Comparison of ENCODE assay signal across 9 cellular contexts in genomic region chr1:165375623-165376022, GRCh38. TPM values are rescaled to one million over a fixed set of nuclear protein-coding genes. Genes with fewer than 3 reads are reported as not detected.
DNase-seq lines count a peak whose midpoint lies in the region; ATAC-seq and TF ChIP-seq lines count a peak whose summit lies in the region.
"Had no signal": no experiment of that assay in that cellular context is flagged by ENCODE, and none has a peak within 500 bp of the region (broad histone marks: within the 10 kb centered on the region; RNA-seq: fewer than 3 reads in every experiment).

No MANE protein-coding gene starts in this region.

- H3K4me2 ChIP-seq in fibroblast of lung (ENCODE audit: extremely low read depth, insufficient read depth, low read length) = peak overlapping the region; percentile 55

- no peaks in the 10 kb centered on the region for H3K36me3 Mint-ChIP-seq in CD8-positive, alpha-beta T cell
- no peaks in the 10 kb centered on the region for H3K36me3 Mint-ChIP-seq in progenitor cell of endocrine pancreas (ENCODE audit: insufficient read depth)
- no peaks in the 10 kb centered on the region for H3K36me3 Mint-ChIP-seq in activated T-cell treated with anti-CD3 and anti-CD28 coated beads, Interleukin-2, amount 50 U/mL, for 72 hours (ENCODE audit: insufficient read depth in 2 of 2)
- H3K36me3 Mint-ChIP-seq: memory B cell had no signal

- CTCF ChIA-PET in CD8-positive, alpha-beta T cell (lab: Charles Lee) = interaction anchor here (1.5 to 2.3 kb wide), 2 partner anchors 8 to 226 kb away, joined by 3 to 22 read pairs; no protein-coding TSS in a partner anchor

- no peak overlapping the region for H3K27ac ChIP-seq in CD8-positive, alpha-beta T cell (ENCODE audit: low read depth, low read length)
- H3K27ac ChIP-seq in Peyer's patch = peak overlapping the region; percentile 52 to 80 (median 63)
- H3K27ac ChIP-seq in fibroblast of lung (ENCODE audit: insufficient read depth, low read length) = no peak overlapping the region

- no peak overlapping the region for H3K27ac Mint-ChIP-seq in CD8-positive, alpha-beta T cell
- H3K27ac Mint-ChIP-seq in progenitor cell of endocrine pancreas = no peak overlapping the region
- no peak overlapping the region for H3K27ac Mint-ChIP-seq in activated T-cell treated with anti-CD3 and anti-CD28 coated beads, Interleukin-2, amount 50 U/mL, for 72 hours
- H3K27ac Mint-ChIP-seq: memory B cell had no signal

- H3K4me3 ChIP-seq in CD8-positive, alpha-beta T cell (ENCODE audit: low read depth, low read length) = peak overlapping the region; percentile 45
- H3K4me3 ChIP-seq in Peyer's patch (peak overlapping the region; percentile 7 to 51 (median 30)), fibroblast of lung (replicated peaks in 1 of 4; ENCODE audit: control extremely low read depth in 1 of 4, insufficient read depth in 1 of 4, low read depth in 3 of 4, low read length in 4 of 4) (peak overlapping the region in 2 of 4 experiments; percentile 33 to 37)

- H3K9ac ChIP-seq in fibroblast of lung (ENCODE audit: insufficient read depth, low read length) = peak overlapping the region; percentile 32

- no peaks in the 10 kb centered on the region for H3K9me3 ChIP-seq in CD8-positive, alpha-beta T cell (ENCODE audit: low read length)
- no peaks in the 10 kb centered on the region for H3K9me3 ChIP-seq in Peyer's patch
- H3K9me3 ChIP-seq in fibroblast of lung (ENCODE audit: control insufficient read depth, insufficient read depth, low read depth, low read length) = no peaks in the 10 kb centered on the region

- intact Hi-C loops in CD8-positive, alpha-beta T cell (cut with DNase I, micrococcal nuclease) = no loop called here

- TF ChIP-seq POLR2A in Peyer's patch (IDR thresholded peaks at IDR 0.05) = no peak

- POLR2A ChIA-PET in CD8-positive, alpha-beta T cell (lab: Charles Lee) = no interaction called here

- no peaks in the 10 kb centered on the region for H4K20me1 ChIP-seq in fibroblast of lung (ENCODE audit: control insufficient read depth, extremely low read depth, insufficient read depth, low read length)

- H3K79me2 ChIP-seq in fibroblast of lung (ENCODE audit: control insufficient read depth, insufficient read depth, low read length) = no peaks in the 10 kb centered on the region

- H2AFZ ChIP-seq in fibroblast of lung (ENCODE audit: low read length) = no peak overlapping the region

- no peak for ATAC-seq in CD8-positive, alpha-beta T cell
- ATAC-seq in activated T-cell treated with anti-CD3 and anti-CD28 coated beads, Interleukin-2, amount 50 U/mL, for 72 hours (replicated peaks in 1 of 2) = no peak

- no peaks in the 10 kb centered on the region for H3K36me3 ChIP-seq in CD8-positive, alpha-beta T cell (ENCODE audit: insufficient read depth, low read length)
- no peaks in the 10 kb centered on the region for H3K36me3 ChIP-seq in Peyer's patch
- no peaks in the 10 kb centered on the region for H3K36me3 ChIP-seq in fibroblast of lung (ENCODE audit: control insufficient read depth, insufficient read depth, low read length)

- TF ChIP-seq CTCF in CD8-positive, alpha-beta T cell (IDR thresholded peaks at IDR 0.05) = no peak
- TF ChIP-seq CTCF in Peyer's patch (IDR thresholded peaks at IDR 0.05) = no peak
- TF ChIP-seq CTCF in fibroblast of lung (conservative IDR thresholded peaks at IDR 0.05 in 1 of 2, IDR thresholded peaks at IDR 0.05 in 1 of 2; ENCODE audit: low read depth in 1 of 2, low read length in 2 of 2) = no peak
- no peak for TF ChIP-seq CTCF in progenitor cell of endocrine pancreas (IDR thresholded peaks at IDR 0.05; ENCODE audit: unreplicated experiment)

- peaks cover 17% of the 10 kb centered on the region for H3K27me3 ChIP-seq in CD8-positive, alpha-beta T cell (ENCODE audit: insufficient read depth, low read length)
- no peaks in the 10 kb centered on the region for H3K27me3 ChIP-seq in Peyer's patch
- H3K27me3 ChIP-seq in fibroblast of lung (ENCODE audit: control insufficient read depth, insufficient read depth, low read length) = peaks cover 15% of the 10 kb centered on the region

- H3K4me3 Mint-ChIP-seq in CD8-positive, alpha-beta T cell = peak overlapping the region; percentile 15
- H3K4me3 Mint-ChIP-seq in progenitor cell of endocrine pancreas (ENCODE audit: low read depth) = peak overlapping the region; percentile 35
- H3K4me3 Mint-ChIP-seq in activated T-cell treated with anti-CD3 and anti-CD28 coated beads, Interleukin-2, amount 50 U/mL, for 72 hours = peak overlapping the region in 1 of 2 donors; percentile 56

- no peaks in the 10 kb centered on the region for H3K9me3 Mint-ChIP-seq in CD8-positive, alpha-beta T cell
- H3K9me3 Mint-ChIP-seq in progenitor cell of endocrine pancreas (ENCODE audit: low read depth) = no peaks in the 10 kb centered on the region
- H3K9me3 Mint-ChIP-seq in activated T-cell treated with anti-CD3 and anti-CD28 coated beads, Interleukin-2, amount 50 U/mL, for 72 hours = no peaks in the 10 kb centered on the region
- H3K9me3 Mint-ChIP-seq: memory B cell had no signal

- H3K27me3 Mint-ChIP-seq in CD8-positive, alpha-beta T cell (ENCODE audit: low read depth) = peaks cover 65% of the 10 kb centered on the region
- peaks cover 57% of the 10 kb centered on the region for H3K27me3 Mint-ChIP-seq in progenitor cell of endocrine pancreas
- H3K27me3 Mint-ChIP-seq in activated T-cell treated with anti-CD3 and anti-CD28 coated beads, Interleukin-2, amount 50 U/mL, for 72 hours (ENCODE audit: low read depth) = peaks cover 79% of the 10 kb centered on the region

- peaks cover 17% of the 10 kb centered on the region for H3K4me1 Mint-ChIP-seq in CD8-positive, alpha-beta T cell (ENCODE audit: low read depth)
- H3K4me1 Mint-ChIP-seq in progenitor cell of endocrine pancreas (ENCODE audit: low read depth) = peaks cover 11% of the 10 kb centered on the region
- peaks cover 18% of the 10 kb centered on the region for H3K4me1 Mint-ChIP-seq in activated T-cell treated with anti-CD3 and anti-CD28 coated beads, Interleukin-2, amount 50 U/mL, for 72 hours (ENCODE audit: low read depth)

- DNase-seq in CD8-positive, alpha-beta T cell = no peak
- DNase-seq in Peyer's patch (no peak), fibroblast of lung (ENCODE audit: low read depth in 2 of 2) (no peak), progenitor cell of endocrine pancreas (ENCODE audit: low spot score, unreplicated experiment) (no peak), cerebellar nuclear complex (lab: John Stamatoyannopoulos, UW) (no peak), NCI-H510A treated with DMSO at 0.1 percent for 48 hours (lab: John Stamatoyannopoulos, UW) (no peak), AG20443 (ENCODE audit: low spot score) (no peak)
- no peak for DNase-seq in activated T-cell treated with anti-CD3 and anti-CD28 coated beads, Interleukin-2, amount 50 U/mL, for 72 hours

- peaks cover 14% of the 10 kb centered on the region for H3K4me1 ChIP-seq in CD8-positive, alpha-beta T cell (ENCODE audit: insufficient read depth, low read length)
- H3K4me1 ChIP-seq in Peyer's patch = peaks cover 0 to 22% (median 0%) of the 10 kb centered on the region in 4 donors
- no peaks in the 10 kb centered on the region for H3K4me1 ChIP-seq in fibroblast of lung (ENCODE audit: control insufficient read depth, extremely low read depth, insufficient read depth, low read length)

RNA-seq across cellular contexts. Expression of gene LMX1A, which starts 19.1 kb away (rescaled TPM):
- total RNA-seq in CD8-positive, alpha-beta T cell = not detected
- total RNA-seq in Peyer's patch (1 to 10 TPM; 1.1 to 2.5 (median 1.8) TPM), fibroblast of lung (not detected in 2 replicates), progenitor cell of endocrine pancreas (0.18 TPM in 1 of 2 replicates, not detected in the other)
- not detected in 2 replicates for polyA plus RNA-seq in fibroblast of lung
- not detected in 2 replicates for polyA plus RNA-seq in fibroblast of lung (2012)
- not detected in 2 replicates for polyA minus RNA-seq in fibroblast of lung (ENCODE audit: low replicate concordance)
- total RNA-seq in activated T-cell treated with anti-CD3 and anti-CD28 coated beads, Interleukin-2, amount 50 U/mL, for 72 hours = not detected

Comparison
In these comparisons a context has a peak if more than half of its experiments do, and no peak if none do; other contexts are left out.
1. H3K27ac ChIP-seq: peak in Peyer's patch (4 of 4); none in CD8-positive, alpha-beta T cell (single experiment) and fibroblast of lung (single experiment).